In the genomic region with DNA sequence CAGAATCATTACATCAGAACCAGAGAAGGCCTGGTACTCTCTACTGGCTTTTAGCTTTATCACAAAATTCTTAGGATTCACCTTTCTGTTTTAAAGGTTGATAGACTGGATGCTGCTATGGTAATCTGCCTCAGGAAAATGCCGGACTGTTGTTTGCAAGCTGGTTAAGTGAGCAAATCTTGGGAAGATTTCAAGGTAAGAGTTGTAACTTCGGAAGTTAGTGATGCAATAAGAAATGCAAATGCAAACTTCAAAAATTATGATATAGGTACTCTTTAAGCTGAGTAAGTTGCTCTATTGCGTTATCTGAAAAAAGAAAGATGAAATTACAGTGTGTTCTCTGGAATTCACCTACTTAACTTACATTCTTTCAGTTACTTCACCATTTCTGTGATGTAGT, we compare ENCODE assay signal across 22 cellular contexts. TPM values are rescaled to one million over a fixed set of nuclear protein-coding genes. Genes with fewer than 3 reads are reported as not detected.
DNase-seq lines count a peak whose midpoint lies in the region; ATAC-seq lines count a peak whose summit lies in the region.
"Had no signal": no experiment of that assay in that cellular context is flagged by ENCODE, and none has a peak within 500 bp of the region (broad histone marks: within the 10 kb centered on the region; RNA-seq: fewer than 3 reads in every experiment).

No MANE protein-coding gene starts in this region.

- in situ Hi-C loops in GM23248 (cut with MboI): no loop called here

- H3K36me3 ChIP-seq in GM23248 (ENCODE audit: low read depth): peaks cover 39% of the 10 kb centered on the region
- H3K36me3 ChIP-seq in trophoblast cell (ENCODE audit: control insufficient read depth in 1 of 2, insufficient read depth in 2 of 2, low read length in 2 of 2): no peaks in the 10 kb centered on the region

- H3K4me1 Mint-ChIP-seq in activated CD8-positive, alpha-beta memory T cell treated with anti-CD3 and anti-CD28 coated beads, Interleukin-2, amount 10 ng/mL, durations not matched to agents 7 days and 5 days: peaks cover 51% of the 10 kb centered on the region
- H3K4me1 Mint-ChIP-seq in activated T-helper 17 cell treated with anti-CD3 and anti-CD28 coated beads, Interleukin-2, amount 50 U/mL, for 72 hours: peaks cover 20% of the 10 kb centered on the region

- H3F3A ChIP-seq in GM23248 (ENCODE audit: insufficient read depth): no peaks in the 10 kb centered on the region; the same call in 1 of the 2 replicates

- H3K36me3 Mint-ChIP-seq in activated CD8-positive, alpha-beta memory T cell treated with anti-CD3 and anti-CD28 coated beads, Interleukin-2, amount 10 ng/mL, durations not matched to agents 7 days and 5 days: peaks cover 48% of the 10 kb centered on the region
- H3K36me3 Mint-ChIP-seq in activated T-helper 17 cell treated with anti-CD3 and anti-CD28 coated beads, Interleukin-2, amount 50 U/mL, for 72 hours (ENCODE audit: low read depth): peaks cover 85% of the 10 kb centered on the region

- peaks cover 9% of the 10 kb centered on the region for H3K79me1 ChIP-seq in trophoblast cell (ENCODE audit: low read length)

- no peaks in the 10 kb centered on the region for H3K27me3 Mint-ChIP-seq in activated CD8-positive, alpha-beta memory T cell treated with anti-CD3 and anti-CD28 coated beads, Interleukin-2, amount 10 ng/mL, durations not matched to agents 7 days and 5 days
- H3K27me3 Mint-ChIP-seq in activated T-helper 17 cell treated with anti-CD3 and anti-CD28 coated beads, Interleukin-2, amount 50 U/mL, for 72 hours: no peaks in the 10 kb centered on the region

- H3K23ac ChIP-seq in trophoblast cell (ENCODE audit: low read length): no peak overlapping the region

- H3K79me2 ChIP-seq in GM23248 (ENCODE audit: insufficient read depth) (peaks cover 98% of the 10 kb centered on the region), trophoblast cell (ENCODE audit: control insufficient read depth, insufficient read depth, low read length, poor library complexity) (peaks cover 6% of the 10 kb centered on the region)

- no peaks in the 10 kb centered on the region for H4K20me1 ChIP-seq in GM23248 (ENCODE audit: insufficient read depth)

- H3K9me2 ChIP-seq in GM23248 (ENCODE audit: insufficient read depth): no peaks in the 10 kb centered on the region

- peak overlapping the region; percentile 18 for H3K4me2 ChIP-seq in GM23248 (ENCODE audit: unreplicated experiment)
- no peak overlapping the region for H3K4me2 ChIP-seq in trophoblast cell (ENCODE audit: low read length)
- H3K4me2 ChIP-seq: hepatocyte had no signal

- 95 to 100% methylated on average over 3 of the region's 3 CpGs for WGBS in GM23248 (ENCODE audit: low coverage in 1 of 2, low lambda C conversion rate in 2 of 2, missing lambda C conversion rate in 2 of 2), 2 experiments
- WGBS in trophoblast cell (ENCODE audit: extremely low coverage, insufficient coverage, insufficient read length): no CpG with 5 or more reads among the region's 3 CpGs

- no peak overlapping the region for H3K14ac ChIP-seq in trophoblast cell (ENCODE audit: low read length)

- no peak for ATAC-seq in activated CD8-positive, alpha-beta memory T cell treated with anti-CD3 and anti-CD28 coated beads, Interleukin-2, amount 10 ng/mL, durations not matched to agents 7 days and 5 days
- no peak for ATAC-seq in activated T-helper 17 cell treated with anti-CD3 and anti-CD28 coated beads, Interleukin-2, amount 50 U/mL, for 72 hours (replicated peaks)
- no peak for ATAC-seq in sciatic nerve
- ATAC-seq: lower lobe of right lung had no signal

- H3K9me3 Mint-ChIP-seq in activated CD8-positive, alpha-beta memory T cell treated with anti-CD3 and anti-CD28 coated beads, Interleukin-2, amount 10 ng/mL, durations not matched to agents 7 days and 5 days (ENCODE audit: low read depth): no peaks in the 10 kb centered on the region
- no peaks in the 10 kb centered on the region for H3K9me3 Mint-ChIP-seq in activated T-helper 17 cell treated with anti-CD3 and anti-CD28 coated beads, Interleukin-2, amount 50 U/mL, for 72 hours

- H3K4me1 ChIP-seq in GM23248 (ENCODE audit: insufficient read depth) (peaks cover 17% of the 10 kb centered on the region), trophoblast cell (ENCODE audit: control insufficient read depth in 1 of 2, insufficient read depth in 2 of 2, low read length in 2 of 2) (peaks cover 0 to 7% of the 10 kb centered on the region in 2 experiments)

- H3K18ac ChIP-seq in trophoblast cell (ENCODE audit: low read length): no peak overlapping the region

- H3K9me3 ChIP-seq in GM23248 (ENCODE audit: low read depth) (no peaks in the 10 kb centered on the region), trophoblast cell (ENCODE audit: insufficient read depth, low read depth, low read length) (no peaks in the 10 kb centered on the region)
- H3K9me3 ChIP-seq: ascending aorta, lower lobe of right lung had no signal

- no peaks in the 10 kb centered on the region for H3K27me3 ChIP-seq in GM23248 (replicated peaks; ENCODE audit: insufficient read depth)
- H3K27me3 ChIP-seq in trophoblast cell (ENCODE audit: insufficient read depth, low read length): no peaks in the 10 kb centered on the region
- H3K27me3 ChIP-seq: ascending aorta, hepatocyte had no signal

- H3K4me3 Mint-ChIP-seq in activated CD8-positive, alpha-beta memory T cell treated with anti-CD3 and anti-CD28 coated beads, Interleukin-2, amount 10 ng/mL, durations not matched to agents 7 days and 5 days: no peak overlapping the region
- H3K4me3 Mint-ChIP-seq in activated T-helper 17 cell treated with anti-CD3 and anti-CD28 coated beads, Interleukin-2, amount 50 U/mL, for 72 hours: peak overlapping the region; percentile 61

- H2BK12ac ChIP-seq in trophoblast cell (ENCODE audit: low read length): no peak overlapping the region

- H3K27ac ChIP-seq in GM23248: no peak overlapping the region
- H3K27ac ChIP-seq in trophoblast cell (ENCODE audit: low read depth, low read length): no peak overlapping the region
- H3K27ac ChIP-seq: ascending aorta, C4-2B, hepatocyte, lower lobe of right lung had no signal

- no peak overlapping the region for H2BK5ac ChIP-seq in trophoblast cell (ENCODE audit: low read depth, low read length, poor library complexity)

- H3K27ac Mint-ChIP-seq in activated CD8-positive, alpha-beta memory T cell treated with anti-CD3 and anti-CD28 coated beads, Interleukin-2, amount 10 ng/mL, durations not matched to agents 7 days and 5 days: peak overlapping the region; percentile 24
- H3K27ac Mint-ChIP-seq in activated T-helper 17 cell treated with anti-CD3 and anti-CD28 coated beads, Interleukin-2, amount 50 U/mL, for 72 hours: peak overlapping the region; percentile 70

- H2AFZ ChIP-seq in GM23248: no peak overlapping the region
- H2AFZ ChIP-seq in trophoblast cell (ENCODE audit: insufficient read depth, low read length, poor library complexity): no peak overlapping the region
- H2AFZ ChIP-seq: hepatocyte had no signal

- no peak for DNase-seq in activated CD8-positive, alpha-beta memory T cell treated with anti-CD3 and anti-CD28 coated beads, Interleukin-2, amount 10 ng/mL, durations not matched to agents 7 days and 5 days
- no peak for DNase-seq in activated CD8-positive, alpha-beta memory T cell treated with anti-CD3 and anti-CD28 coated beads, Interleukin-2, amount 50 U/mL, for 48 hours
- DNase-seq in GM23248 (no peak), trophoblast cell (peak; percentile 51 to 93), sciatic nerve (ENCODE audit: low spot score) (no peak), COLO829 (ENCODE audit: low spot score) (no peak), cardiac septum (ENCODE audit: low spot score) (no peak)
- DNase-seq: ACHN; activated CD4-positive, CD25-positive, alpha-beta regulatory T cell treated with anti-CD3 and anti-CD28 coated beads, Interleukin-2, amount 50 U/mL, for 72 hours; activated naive CD4-positive, alpha-beta T cell treated with Interleukin-2 at 50 U/mL for 16 hours; cerebellar nuclear complex; foreskin fibroblast; islet precursor cell; KBM-7; lower lobe of right lung; NCI-H1694 treated with DMSO at 0.1 percent for 48 hours; stimulated activated CD4-positive, alpha-beta T cell treated with anti-CD3 and anti-CD28 coated beads, Interleukin-4, amount 100 ng/mL, for 4 hours; T-helper 9 cell had no signal

- no peak overlapping the region for H4K91ac ChIP-seq in trophoblast cell (ENCODE audit: low read depth, low read length)

- no peak overlapping the region for H4K8ac ChIP-seq in trophoblast cell (ENCODE audit: low read depth, low read length)

- H3K4ac ChIP-seq in trophoblast cell (ENCODE audit: low read depth, low read length): no peak overlapping the region

- no peak overlapping the region for H2BK120ac ChIP-seq in trophoblast cell (ENCODE audit: insufficient read depth, low read length, poor library complexity)

- CTCF ChIA-PET in activated CD8-positive, alpha-beta memory T cell treated with anti-CD3 and anti-CD28 coated beads, Interleukin-2, amount 10 ng/mL, durations not matched to agents 7 days and 5 days (lab: Charles Lee): no interaction called here

- H2AK5ac ChIP-seq in trophoblast cell (ENCODE audit: low read length): no peak overlapping the region

- H3K4me3 ChIP-seq in GM23248 (no peak overlapping the region), trophoblast cell (ENCODE audit: low read depth, low read length) (no peak overlapping the region)
- H3K4me3 ChIP-seq: ascending aorta, hepatocyte, lower lobe of right lung had no signal

- no peak overlapping the region for H3K9ac ChIP-seq in GM23248
- H3K9ac ChIP-seq in trophoblast cell (ENCODE audit: low read length): no peak overlapping the region

- no peak overlapping the region for H4K12ac ChIP-seq in trophoblast cell (ENCODE audit: low read depth, low read length)

- intact Hi-C loops in sciatic nerve (cut with DNase I): no loop called here
- intact Hi-C loops in cardiac septum (cut with DNase I): no loop called here

RNA-seq across cellular contexts. Expression of a gene that starts 4.4 kb away (rescaled TPM):
- 10 to 100 TPM; 47.6 to 57.3 TPM for total RNA-seq in activated CD8-positive, alpha-beta memory T cell treated with anti-CD3 and anti-CD28 coated beads, Interleukin-2, amount 10 ng/mL, durations not matched to agents 7 days and 5 days
- total RNA-seq in GM23248 (2014; rRNA removed; shearing (Covaris generic)): 153 and 178 TPM in 2 replicates
- polyA plus RNA-seq in GM23248 (2016; fragmentation: Nextera tagmentation; extraction: Ambion mirVana): 97.5 and 99.9 TPM in 2 replicates
- 10 to 100 TPM; 65.5 to 98.3 TPM for total RNA-seq in activated T-helper 17 cell treated with anti-CD3 and anti-CD28 coated beads, Interleukin-2, amount 50 U/mL, for 72 hours
- polyA plus RNA-seq in trophoblast cell (2013): 142 and 143 TPM in 2 replicates
- total RNA-seq in sciatic nerve (17.4 TPM), cardiac septum (119 TPM)

Comparison
In these comparisons a context has a peak if more than half of its experiments do, and no peak if none do; other contexts are left out.
1. DNase-seq: peak in trophoblast cell (2 of 2); none in activated CD8-positive, alpha-beta memory T cell treated with anti-CD3 and anti-CD28 coated beads, Interleukin-2, amount 10 ng/mL, durations not matched to agents 7 days and 5 days (single experiment), activated CD8-positive, alpha-beta memory T cell treated with anti-CD3 and anti-CD28 coated beads, Interleukin-2, amount 50 U/mL, for 48 hours (single experiment), GM23248 (single experiment), sciatic nerve (single experiment), COLO829 (single experiment) and cardiac septum (single experiment).